In genomic region chr16:23435500-23435899, GRCh38 we compare ENCODE assay signal across 8 cellular contexts. TPM values are rescaled to one million over a fixed set of nuclear protein-coding genes. Genes with fewer than 3 reads are reported as not detected.
DNase-seq lines count a peak whose midpoint lies in the region; ATAC-seq, FAIRE-seq and TF ChIP-seq lines count a peak whose summit lies in the region.

No MANE protein-coding gene starts in this region.

- CTCF ChIA-PET in T-cell (lab: Charles Lee), result interaction anchor here (0.6 to 2.5 kb wide), 7 partner anchors 10 to 251 kb away, joined by 3 to 13 read pairs (median 5); partner anchors contain the start of gene COG7 (in 1 of the 2)

- 45 to 47% (median 47%) methylated on average over 6 of the region's 6 CpGs for WGBS in small intestine, 3 donors

- H3K27me3 ChIP-seq in adipocyte (replicated peaks; ENCODE audit: control insufficient read depth, insufficient read depth, low read length) (no peaks in the 10 kb centered on the region), right atrium auricular region (no peaks in the 10 kb centered on the region), small intestine (ENCODE audit: control insufficient read depth in 2 of 2, insufficient read depth in 2 of 2, low read length in 2 of 2) (no peaks in the 10 kb centered on the region)

- H3K4me1 ChIP-seq in adipocyte (ENCODE audit: control insufficient read depth, insufficient read depth, low read length) (peaks cover 4% of the 10 kb centered on the region), right atrium auricular region (no peaks in the 10 kb centered on the region), small intestine (ENCODE audit: control insufficient read depth in 2 of 2, insufficient read depth in 1 of 2, low read depth in 1 of 2, low read length in 1 of 2) (no peaks in the 10 kb centered on the region)

- H3K36me3 ChIP-seq in adipocyte (ENCODE audit: control insufficient read depth, insufficient read depth, low read length, severe bottlenecking) (peaks cover 40% of the 10 kb centered on the region), right atrium auricular region (peaks cover 34% of the 10 kb centered on the region), small intestine (ENCODE audit: control insufficient read depth in 2 of 2, insufficient read depth in 2 of 2, low read length in 2 of 2) (peaks cover 10 to 15% of the 10 kb centered on the region in 2 donors)

- H3K4me3 Mint-ChIP-seq in T-cell, result no peak overlapping the region

- H3K4me1 Mint-ChIP-seq in T-cell, result peaks cover 0 to 7% (median 5%) of the 10 kb centered on the region in 3 donors

- H3K4me3 ChIP-seq in GM12875 (ENCODE audit: low read depth, low read length) (no peak overlapping the region), adipocyte (ENCODE audit: low read length) (no peak overlapping the region), right atrium auricular region (no peak overlapping the region), small intestine (ENCODE audit: low read depth in 1 of 2, low read length in 2 of 2) (no peak overlapping the region)

- no peak overlapping the region for H3K27ac Mint-ChIP-seq in T-cell

- H3K27ac ChIP-seq in right atrium auricular region, result no peak overlapping the region
- H3K27ac ChIP-seq in small intestine (ENCODE audit: low read depth in 1 of 2, low read length in 1 of 2), result no peak overlapping the region

- no peak overlapping the region for H3K9ac ChIP-seq in adipocyte (ENCODE audit: low read length)

- ATAC-seq in T-cell (replicated peaks in 1 of 4), result peak; percentile 80 to 90 (median 83)
- no peak for ATAC-seq in GM21723 (IDR thresholded peaks at IDR 0.05; ENCODE audit: unreplicated experiment)
- ATAC-seq in HG02759 (IDR thresholded peaks at IDR 0.05; ENCODE audit: unreplicated experiment), result no peak

- no peaks in the 10 kb centered on the region for H3K9me3 ChIP-seq in adipocyte (ENCODE audit: control insufficient read depth, low read length)
- no peaks in the 10 kb centered on the region for H3K9me3 ChIP-seq in right atrium auricular region
- no peaks in the 10 kb centered on the region for H3K9me3 ChIP-seq in small intestine (ENCODE audit: control insufficient read depth, low read depth)

- peak; percentile 1 for DNase-seq in NCI-H1417 treated with DMSO at 0.1 percent for 48 hours (lab: John Stamatoyannopoulos, UW)
- peak; percentile 18 to 68 (median 48) for DNase-seq in T-cell
- peak; percentile 76 for DNase-seq in adipocyte (ENCODE audit: low read depth)
- no peak for DNase-seq in right atrium auricular region (ENCODE audit: low spot score)
- peak; percentile 42 for DNase-seq in small intestine

- no peaks in the 10 kb centered on the region for H3K9me3 Mint-ChIP-seq in T-cell

- POLR2A ChIA-PET in T-cell (lab: Charles Lee), result interaction anchor here in 1 of 2 donors (0.5 kb wide), 1 partner anchor 1633 kb away, joined by 7 read pairs; no protein-coding TSS in a partner anchor

- H3K36me3 Mint-ChIP-seq in T-cell, result peaks cover 36% of the 10 kb centered on the region

- FAIRE-seq in small intestine (lab: Jason Lieb, UNC), result no peak

- H3K27me3 Mint-ChIP-seq in T-cell, result no peaks in the 10 kb centered on the region

- peak; percentile 91 for TF ChIP-seq CTCF in GM12875 (IDR thresholded peaks at IDR 0.05; ENCODE audit: borderline replicate concordance, insufficient read depth, low read depth, low read length)
- TF ChIP-seq CTCF in right atrium auricular region (IDR thresholded peaks at IDR 0.05), result peak; percentile 52 to 86

RNA-seq across cellular contexts. Expression of gene COG7, which starts 17.5 kb away (rescaled TPM):
- total RNA-seq in T-cell (10 to 100 TPM; 15.8 to 23.2 (median 22.4) TPM), right atrium auricular region (10 to 100 TPM in 1 of 2 donors, 1 to 10 TPM in 1; 9.0 to 11.2 TPM)
- 10 to 100 TPM; 15.7 to 18.1 (median 16.5) TPM for polyA plus RNA-seq in small intestine

Comparison
In these comparisons a context has a peak if more than half of its experiments do, and no peak if none do; other contexts are left out.
1. ATAC-seq: peak in T-cell (4 of 4); none in GM21723 (single experiment) and HG02759 (single experiment).